In the genomic region with DNA sequence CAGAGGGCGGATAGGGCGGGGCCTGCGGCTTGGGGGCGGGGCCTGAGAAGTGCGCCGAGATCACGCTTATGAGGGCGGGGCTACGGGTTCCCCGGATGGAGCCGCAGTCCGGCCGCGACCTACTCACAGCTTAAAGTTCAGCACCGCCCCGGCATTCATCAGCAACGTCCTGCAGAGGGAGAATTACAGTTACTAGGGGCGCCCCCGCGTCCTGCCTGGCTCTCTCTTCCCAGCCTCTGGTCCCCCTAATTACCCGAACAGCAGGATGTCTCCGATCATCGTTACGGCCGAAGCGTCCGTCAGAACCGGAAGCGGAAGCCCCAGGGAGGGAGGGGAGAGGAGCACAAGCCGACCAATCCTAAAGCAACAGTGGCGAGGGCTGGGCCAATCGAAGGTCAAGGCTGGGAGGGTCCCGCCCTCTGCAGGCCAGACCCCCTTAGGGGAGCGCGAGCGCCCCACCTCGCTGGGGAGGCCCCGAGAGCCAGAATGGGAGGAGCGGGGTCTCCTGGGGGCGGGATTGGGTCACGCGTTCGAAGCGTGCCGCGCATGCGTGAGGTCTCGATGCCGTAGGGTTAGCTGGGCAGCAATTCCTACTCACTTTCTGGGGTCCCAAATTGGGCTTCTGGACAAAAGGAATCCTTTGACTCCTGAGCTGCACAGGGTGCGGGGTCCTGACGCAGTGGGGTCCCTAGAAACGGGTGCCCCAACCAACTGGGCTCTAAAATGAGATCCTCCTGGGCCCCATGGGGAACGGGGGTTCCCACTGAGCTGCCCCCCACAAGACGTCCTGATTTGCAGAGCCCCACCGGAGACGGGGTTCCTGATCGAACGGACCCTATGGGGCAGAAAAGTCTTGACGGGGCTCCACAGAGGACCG, we compare ENCODE assay signal across 1 cellular context.
A peak's percentile ranks its signal among the peaks of the same experiment; 100 is the strongest.
TF ChIP-seq lines count a peak whose summit lies in the region.

SMIM7 (minus strand) TSS at position 313 of the 877 bp plus-strand sequence; CDS start at position 279, 34 bp downstream.

TF ChIP-seq in HepG2, 621 proteins besides CTCF, POLR2A, EP300 and RAD21 (continued from another document and continues in another):
- TF ChIP-seq, protein P1, sequence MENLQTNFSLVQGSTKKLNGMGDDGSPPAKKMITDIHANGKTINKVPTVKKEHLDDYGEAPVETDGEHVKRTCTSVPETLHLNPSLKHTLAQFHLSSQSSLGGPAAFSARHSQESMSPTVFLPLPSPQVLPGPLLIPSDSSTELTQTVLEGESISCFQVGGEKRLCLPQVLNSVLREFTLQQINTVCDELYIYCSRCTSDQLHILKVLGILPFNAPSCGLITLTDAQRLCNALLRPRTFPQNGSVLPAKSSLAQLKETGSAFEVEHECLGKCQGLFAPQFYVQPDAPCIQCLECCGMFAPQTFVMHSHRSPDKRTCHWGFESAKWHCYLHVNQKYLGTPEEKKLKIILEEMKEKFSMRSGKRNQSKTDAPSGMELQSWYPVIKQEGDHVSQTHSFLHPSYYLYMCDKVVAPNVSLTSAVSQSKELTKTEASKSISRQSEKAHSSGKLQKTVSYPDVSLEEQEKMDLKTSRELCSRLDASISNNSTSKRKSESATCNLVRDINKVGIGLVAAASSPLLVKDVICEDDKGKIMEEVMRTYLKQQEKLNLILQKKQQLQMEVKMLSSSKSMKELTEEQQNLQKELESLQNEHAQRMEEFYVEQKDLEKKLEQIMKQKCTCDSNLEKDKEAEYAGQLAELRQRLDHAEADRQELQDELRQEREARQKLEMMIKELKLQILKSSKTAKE (CRISPR knock-in tag; IDR thresholded peaks at IDR 0.05; ENCODE audit: borderline replicate concordance), result no peak
- TF ChIP-seq, protein P2, sequence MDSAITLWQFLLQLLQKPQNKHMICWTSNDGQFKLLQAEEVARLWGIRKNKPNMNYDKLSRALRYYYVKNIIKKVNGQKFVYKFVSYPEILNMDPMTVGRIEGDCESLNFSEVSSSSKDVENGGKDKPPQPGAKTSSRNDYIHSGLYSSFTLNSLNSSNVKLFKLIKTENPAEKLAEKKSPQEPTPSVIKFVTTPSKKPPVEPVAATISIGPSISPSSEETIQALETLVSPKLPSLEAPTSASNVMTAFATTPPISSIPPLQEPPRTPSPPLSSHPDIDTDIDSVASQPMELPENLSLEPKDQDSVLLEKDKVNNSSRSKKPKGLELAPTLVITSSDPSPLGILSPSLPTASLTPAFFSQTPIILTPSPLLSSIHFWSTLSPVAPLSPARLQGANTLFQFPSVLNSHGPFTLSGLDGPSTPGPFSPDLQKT (CRISPR knock-in tag; IDR thresholded peaks at IDR 0.05; ENCODE audit: borderline replicate concordance), result no peak; the same call in 1 of the 2 replicates
- no peak for TF ChIP-seq CAMTA2 (CRISPR knock-in tag; IDR thresholded peaks at IDR 0.05; ENCODE audit: borderline replicate concordance)
- TF ChIP-seq SMYD3 (CRISPR knock-in tag; IDR thresholded peaks at IDR 0.05), result no peak
- no peak for TF ChIP-seq SP1 (IDR thresholded peaks at IDR 0.05)
- TF ChIP-seq SP1 (CRISPR knock-in tag; IDR thresholded peaks at IDR 0.05), result peak; percentile 84
- TF ChIP-seq, protein P3, sequence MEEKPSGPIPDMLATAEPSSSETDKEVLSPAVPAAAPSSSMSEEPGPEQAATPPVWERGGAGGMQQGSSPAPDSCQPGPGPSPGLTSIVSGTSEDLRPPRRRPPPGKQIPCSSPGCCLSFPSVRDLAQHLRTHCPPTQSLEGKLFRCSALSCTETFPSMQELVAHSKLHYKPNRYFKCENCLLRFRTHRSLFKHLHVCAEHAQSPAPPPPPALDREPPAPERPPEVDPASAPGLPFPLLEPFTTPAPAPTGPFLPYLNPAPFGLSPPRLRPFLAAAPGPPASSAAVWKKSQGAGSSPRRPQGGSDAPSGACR (CRISPR knock-in tag; IDR thresholded peaks at IDR 0.05), result no peak; the same call in 1 of the 2 replicates
- TF ChIP-seq HES4 (CRISPR knock-in tag; IDR thresholded peaks at IDR 0.05; ENCODE audit: borderline replicate concordance), result peak; percentile 24; the same call in 1 of the 2 replicates
- no peak for TF ChIP-seq NFE2 (CRISPR knock-in tag; IDR thresholded peaks at IDR 0.05)
- TF ChIP-seq MIER2 (CRISPR knock-in tag; IDR thresholded peaks at IDR 0.05), result peak; percentile 31; the same call in 1 of the 2 replicates
- no peak for TF ChIP-seq ONECUT2 (CRISPR knock-in tag; IDR thresholded peaks at IDR 0.05)
- no peak for TF ChIP-seq ZBTB20 (CRISPR knock-in tag; IDR thresholded peaks at IDR 0.05; ENCODE audit: borderline replicate concordance, low read depth)
- TF ChIP-seq, protein P4, sequence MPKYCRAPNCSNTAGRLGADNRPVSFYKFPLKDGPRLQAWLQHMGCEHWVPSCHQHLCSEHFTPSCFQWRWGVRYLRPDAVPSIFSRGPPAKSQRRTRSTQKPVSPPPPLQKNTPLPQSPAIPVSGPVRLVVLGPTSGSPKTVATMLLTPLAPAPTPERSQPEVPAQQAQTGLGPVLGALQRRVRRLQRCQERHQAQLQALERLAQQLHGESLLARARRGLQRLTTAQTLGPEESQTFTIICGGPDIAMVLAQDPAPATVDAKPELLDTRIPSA (CRISPR knock-in tag; IDR thresholded peaks at IDR 0.05; ENCODE audit: borderline replicate concordance), result no peak
- peak; percentile 65; the same call in 1 of the 2 replicates for TF ChIP-seq POGZ (CRISPR knock-in tag; IDR thresholded peaks at IDR 0.05)
- 0 out of 2 replicates have a peak, but pooled peaks have one; percentile 10 for TF ChIP-seq ZNF337 (CRISPR knock-in tag; IDR thresholded peaks at IDR 0.05; ENCODE audit: borderline replicate concordance, low read depth)
- TF ChIP-seq SIX1 (CRISPR knock-in tag; IDR thresholded peaks at IDR 0.05; ENCODE audit: borderline replicate concordance), result no peak
- TF ChIP-seq ZBED4 (CRISPR knock-in tag; IDR thresholded peaks at IDR 0.05; ENCODE audit: borderline replicate concordance), result no peak
- TF ChIP-seq TBX3 (IDR thresholded peaks at IDR 0.05; ENCODE audit: borderline replicate concordance), result no peak
- peak; percentile 13; the same call in 1 of the 2 replicates for TF ChIP-seq ZNF619 (CRISPR knock-in tag; IDR thresholded peaks at IDR 0.05)
- TF ChIP-seq FOSL1 (CRISPR knock-in tag; IDR thresholded peaks at IDR 0.05; ENCODE audit: borderline replicate concordance), result no peak
- TF ChIP-seq ZNF703 (CRISPR knock-in tag; IDR thresholded peaks at IDR 0.05; ENCODE audit: borderline replicate concordance), result no peak
- TF ChIP-seq ZNF615 (CRISPR knock-in tag; IDR thresholded peaks at IDR 0.05; ENCODE audit: borderline replicate concordance), result no peak
- TF ChIP-seq, protein P5, sequence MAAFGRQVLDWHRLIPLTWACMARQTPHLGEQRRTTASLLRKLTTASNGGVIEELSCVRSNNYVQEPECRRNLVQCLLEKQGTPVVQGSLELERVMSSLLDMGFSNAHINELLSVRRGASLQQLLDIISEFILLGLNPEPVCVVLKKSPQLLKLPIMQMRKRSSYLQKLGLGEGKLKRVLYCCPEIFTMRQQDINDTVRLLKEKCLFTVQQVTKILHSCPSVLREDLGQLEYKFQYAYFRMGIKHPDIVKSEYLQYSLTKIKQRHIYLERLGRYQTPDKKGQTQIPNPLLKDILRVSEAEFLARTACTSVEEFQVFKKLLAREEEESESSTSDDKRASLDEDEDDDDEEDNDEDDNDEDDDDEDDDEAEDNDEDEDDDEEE (CRISPR knock-in tag; IDR thresholded peaks at IDR 0.05), result no peak
- TF ChIP-seq, protein P6, sequence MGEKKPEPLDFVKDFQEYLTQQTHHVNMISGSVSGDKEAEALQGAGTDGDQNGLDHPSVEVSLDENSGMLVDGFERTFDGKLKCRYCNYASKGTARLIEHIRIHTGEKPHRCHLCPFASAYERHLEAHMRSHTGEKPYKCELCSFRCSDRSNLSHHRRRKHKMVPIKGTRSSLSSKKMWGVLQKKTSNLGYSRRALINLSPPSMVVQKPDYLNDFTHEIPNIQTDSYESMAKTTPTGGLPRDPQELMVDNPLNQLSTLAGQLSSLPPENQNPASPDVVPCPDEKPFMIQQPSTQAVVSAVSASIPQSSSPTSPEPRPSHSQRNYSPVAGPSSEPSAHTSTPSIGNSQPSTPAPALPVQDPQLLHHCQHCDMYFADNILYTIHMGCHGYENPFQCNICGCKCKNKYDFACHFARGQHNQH (CRISPR knock-in tag; IDR thresholded peaks at IDR 0.05), result peak; percentile 64
- no peak for TF ChIP-seq ATF4 (CRISPR knock-in tag; IDR thresholded peaks at IDR 0.05)
- TF ChIP-seq AGO2 (optimal IDR thresholded peaks at IDR 0.05; ENCODE audit: low read depth, low read length), result peak; percentile 44
- peak; percentile 42; the same call in 1 of the 2 replicates for TF ChIP-seq ZNF567 (CRISPR knock-in tag; IDR thresholded peaks at IDR 0.05; ENCODE audit: borderline replicate concordance)
- TF ChIP-seq, protein P7, sequence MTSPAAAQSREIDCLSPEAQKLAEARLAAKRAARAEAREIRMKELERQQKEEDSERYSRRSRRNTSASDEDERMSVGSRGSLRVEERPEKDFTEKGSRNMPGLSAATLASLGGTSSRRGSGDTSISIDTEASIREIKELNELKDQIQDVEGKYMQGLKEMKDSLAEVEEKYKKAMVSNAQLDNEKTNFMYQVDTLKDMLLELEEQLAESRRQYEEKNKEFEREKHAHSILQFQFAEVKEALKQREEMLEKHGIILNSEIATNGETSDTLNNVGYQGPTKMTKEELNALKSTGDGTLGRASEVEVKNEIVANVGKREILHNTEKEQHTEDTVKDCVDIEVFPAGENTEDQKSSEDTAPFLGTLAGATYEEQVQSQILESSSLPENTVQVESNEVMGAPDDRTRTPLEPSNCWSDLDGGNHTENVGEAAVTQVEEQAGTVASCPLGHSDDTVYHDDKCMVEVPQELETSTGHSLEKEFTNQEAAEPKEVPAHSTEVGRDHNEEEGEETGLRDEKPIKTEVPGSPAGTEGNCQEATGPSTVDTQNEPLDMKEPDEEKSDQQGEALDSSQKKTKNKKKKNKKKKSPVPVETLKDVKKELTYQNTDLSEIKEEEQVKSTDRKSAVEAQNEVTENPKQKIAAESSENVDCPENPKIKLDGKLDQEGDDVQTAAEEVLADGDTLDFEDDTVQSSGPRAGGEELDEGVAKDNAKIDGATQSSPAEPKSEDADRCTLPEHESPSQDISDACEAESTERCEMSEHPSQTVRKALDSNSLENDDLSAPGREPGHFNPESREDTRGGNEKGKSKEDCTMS (CRISPR knock-in tag; conservative IDR thresholded peaks at IDR 0.05), result no peak
- no peak for TF ChIP-seq CCAR2 (optimal IDR thresholded peaks at IDR 0.05; ENCODE audit: low read depth, low read length)
- TF ChIP-seq ZNF562 (CRISPR knock-in tag; IDR thresholded peaks at IDR 0.05; ENCODE audit: borderline replicate concordance), result no peak
- TF ChIP-seq NR2C2 (CRISPR knock-in tag; IDR thresholded peaks at IDR 0.05; ENCODE audit: borderline replicate concordance), result peak; percentile 95
- TF ChIP-seq, protein P8, sequence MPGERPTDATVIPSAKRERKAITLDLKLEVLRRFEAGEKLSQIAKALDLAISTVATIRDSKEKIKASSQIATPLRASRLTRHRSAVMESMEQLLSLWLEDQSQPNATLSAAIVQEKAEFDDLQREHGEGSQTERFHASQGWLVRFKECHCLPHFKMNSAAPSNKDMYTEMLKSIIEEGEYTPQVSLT (CRISPR knock-in tag; IDR thresholded peaks at IDR 0.05; ENCODE audit: borderline replicate concordance, low read depth), result no peak
- 0 out of 2 replicates have a peak, but pooled peaks have one; percentile 19 for TF ChIP-seq ZFP1 (CRISPR knock-in tag; IDR thresholded peaks at IDR 0.05)
- no peak for TF ChIP-seq ZNF737 (CRISPR knock-in tag; IDR thresholded peaks at IDR 0.05; ENCODE audit: borderline replicate concordance)
- TF ChIP-seq NRL (CRISPR knock-in tag; IDR thresholded peaks at IDR 0.05; ENCODE audit: borderline replicate concordance), result no peak; the same call in 1 of the 2 replicates
- TF ChIP-seq NFKB2 (CRISPR knock-in tag; IDR thresholded peaks at IDR 0.05; ENCODE audit: borderline replicate concordance), result peak; percentile 89; the same call in 1 of the 2 replicates
- TF ChIP-seq MED8 (CRISPR knock-in tag; IDR thresholded peaks at IDR 0.05; ENCODE audit: insufficient replicate concordance), result no peak
- TF ChIP-seq ZNF839 (CRISPR knock-in tag; IDR thresholded peaks at IDR 0.05; ENCODE audit: borderline replicate concordance), result 0 out of 2 replicates have a peak, but pooled peaks have one; percentile 68
- TF ChIP-seq ZNF550 (CRISPR knock-in tag; IDR thresholded peaks at IDR 0.05; ENCODE audit: borderline replicate concordance), result no peak
- TF ChIP-seq RARG (CRISPR knock-in tag; IDR thresholded peaks at IDR 0.05; ENCODE audit: low read depth), result no peak
- no peak; the same call in 1 of the 2 replicates for TF ChIP-seq SAFB2 (CRISPR knock-in tag; IDR thresholded peaks at IDR 0.05; ENCODE audit: borderline replicate concordance, low read depth)
